Comparison of ENCODE assay signal across 17 cellular contexts in genomic region chr6:111486475-111486874, GRCh38. TPM values are rescaled to one million over a fixed set of nuclear protein-coding genes. Genes with fewer than 3 reads are reported as not detected.
DNase-seq lines count a peak whose midpoint lies in the region; ATAC-seq and TF ChIP-seq lines count a peak whose summit lies in the region.
"Had no signal": no experiment of that assay in that cellular context is flagged by ENCODE, and none has a peak within 500 bp of the region (broad histone marks: within the 10 kb centered on the region; RNA-seq: fewer than 3 reads in every experiment).

No MANE protein-coding gene starts in this region.

- H3F3A ChIP-seq in SK-N-SH (replicated peaks; ENCODE audit: insufficient read depth), result peaks cover 27% of the 10 kb centered on the region

- intact Hi-C loops in ascending aorta (cut with DNase I), result loop anchor here (10.0 kb wide), 1 partner anchor 548 kb away; no protein-coding TSS in a partner anchor

- H3K4me3 ChIP-seq in Karpas-422 (ENCODE audit: low read length), result no peak overlapping the region
- H3K4me3 ChIP-seq in osteoblast (ENCODE audit: insufficient read depth, low read length), result no peak overlapping the region
- no peak overlapping the region for H3K4me3 ChIP-seq in ascending aorta
- no peak overlapping the region for H3K4me3 ChIP-seq in SK-N-SH (ENCODE audit: low read depth in 2 of 2, low read length in 1 of 2)

- POLR2A ChIA-PET in SK-N-SH (lab: Yijun Ruan, JAX), result no interaction called here

- peak overlapping the region; percentile 93 for H3K27ac Mint-ChIP-seq in T-helper 1 cell treated with Interleukin-12 subunit alpha and Interleukin-12 subunit beta and Interleukin-4 antibody, amounts not matched to agents 30 μg/mL and 1 μg/mL, for 36 hours
- H3K27ac Mint-ChIP-seq in central memory CD8-positive, alpha-beta T cell (ENCODE audit: low read depth), result peak overlapping the region; percentile 25

- DNase-seq in T-helper 1 cell, result no peak
- DNase-seq in Karpas-422, result peak; percentile 29
- no peak for DNase-seq in central memory CD8-positive, alpha-beta T cell (ENCODE audit: low spot score in 2 of 2)
- no peak for DNase-seq in osteoblast (ENCODE audit: insufficient read length, low spot score, missing footprints)
- DNase-seq in ascending aorta (ENCODE audit: low spot score in 2 of 2), result no peak
- no peak for DNase-seq in SK-N-SH
- DNase-seq: amygdala, H7, KBM-7, kidney, NCI-H146, posterior cingulate gyrus, SHP77 had no signal

- no peak for TF ChIP-seq RAD21 in SK-N-SH (IDR thresholded peaks at IDR 0.05; ENCODE audit: low read length)

- peaks cover 43% of the 10 kb centered on the region for H3K4me1 Mint-ChIP-seq in T-helper 1 cell treated with Interleukin-12 subunit alpha and Interleukin-12 subunit beta and Interleukin-4 antibody, amounts not matched to agents 30 μg/mL and 1 μg/mL, for 36 hours (ENCODE audit: low read depth)
- H3K4me1 Mint-ChIP-seq in central memory CD8-positive, alpha-beta T cell, result peaks cover 47% of the 10 kb centered on the region

- H2AFZ ChIP-seq in Karpas-422 (ENCODE audit: low read length), result no peak overlapping the region
- H2AFZ ChIP-seq in osteoblast (ENCODE audit: low read length), result no peak overlapping the region
- no peak overlapping the region for H2AFZ ChIP-seq in SK-N-SH (ENCODE audit: low read depth)

- peaks cover 6% of the 10 kb centered on the region for H3K9me3 Mint-ChIP-seq in T-helper 1 cell treated with Interleukin-12 subunit alpha and Interleukin-12 subunit beta and Interleukin-4 antibody, amounts not matched to agents 30 μg/mL and 1 μg/mL, for 36 hours
- no peaks in the 10 kb centered on the region for H3K9me3 Mint-ChIP-seq in central memory CD8-positive, alpha-beta T cell

- H3K9me3 ChIP-seq in Karpas-422 (ENCODE audit: low read length) (no peaks in the 10 kb centered on the region; the same call in 1 of the 2 replicates), osteoblast (ENCODE audit: low read depth, low read length) (no peaks in the 10 kb centered on the region), ascending aorta (no peaks in the 10 kb centered on the region), SK-N-SH (no peaks in the 10 kb centered on the region)

- WGBS in SK-N-SH (ENCODE audit: low lambda C conversion rate), result 93% methylated on average over 2 of the region's 2 CpGs

- no peak for ATAC-seq in central memory CD8-positive, alpha-beta T cell (replicated peaks; ENCODE audit: extremely low read depth, poor library complexity, severe bottlenecking)
- no peak for ATAC-seq in HG03342 (IDR thresholded peaks at IDR 0.05; ENCODE audit: unreplicated experiment)

- H3K36me3 Mint-ChIP-seq in T-helper 1 cell treated with Interleukin-12 subunit alpha and Interleukin-12 subunit beta and Interleukin-4 antibody, amounts not matched to agents 30 μg/mL and 1 μg/mL, for 36 hours (ENCODE audit: low read depth), result peaks cover 10% of the 10 kb centered on the region
- H3K36me3 Mint-ChIP-seq in central memory CD8-positive, alpha-beta T cell (ENCODE audit: insufficient read depth), result peaks cover 22% of the 10 kb centered on the region

- H3K27me3 Mint-ChIP-seq in T-helper 1 cell treated with Interleukin-12 subunit alpha and Interleukin-12 subunit beta and Interleukin-4 antibody, amounts not matched to agents 30 μg/mL and 1 μg/mL, for 36 hours (ENCODE audit: low read depth), result no peaks in the 10 kb centered on the region
- H3K27me3 Mint-ChIP-seq in central memory CD8-positive, alpha-beta T cell, result no peaks in the 10 kb centered on the region

- H3K4me3 Mint-ChIP-seq in T-helper 1 cell treated with Interleukin-12 subunit alpha and Interleukin-12 subunit beta and Interleukin-4 antibody, amounts not matched to agents 30 μg/mL and 1 μg/mL, for 36 hours, result peak overlapping the region; percentile 28
- no peak overlapping the region for H3K4me3 Mint-ChIP-seq in central memory CD8-positive, alpha-beta T cell

- H4K20me1 ChIP-seq in Karpas-422 (ENCODE audit: insufficient read depth, low read depth, low read length) (no peaks in the 10 kb centered on the region), osteoblast (ENCODE audit: insufficient read depth, low read length) (peaks cover 6% of the 10 kb centered on the region), SK-N-SH (ENCODE audit: insufficient read depth) (no peaks in the 10 kb centered on the region; the same call in 1 of the 2 replicates)

- peaks cover 16% of the 10 kb centered on the region for H3K4me1 ChIP-seq in Karpas-422 (ENCODE audit: low read length)
- peaks cover 28% of the 10 kb centered on the region for H3K4me1 ChIP-seq in osteoblast (ENCODE audit: insufficient read depth, low read length)
- H3K4me1 ChIP-seq in ascending aorta, result peaks cover 0 to 21% of the 10 kb centered on the region in 2 donors
- peaks cover 6 to 9% of the 10 kb centered on the region in 2 experiments; a peak in 2 of 4 replicates for H3K4me1 ChIP-seq in SK-N-SH (ENCODE audit: control insufficient read depth in 1 of 2, insufficient read depth in 2 of 2, low read depth in 1 of 2, low read length in 1 of 2)

- CTCF ChIA-PET in SK-N-SH (lab: Yijun Ruan, JAX), result no interaction called here

- H3K27ac ChIP-seq in Karpas-422 (ENCODE audit: low read length) (no peak overlapping the region), osteoblast (ENCODE audit: low read depth, low read length) (peak overlapping the region; percentile 48), ascending aorta (peak overlapping the region in 1 of 2 donors; percentile 31), SK-N-SH (ENCODE audit: low read depth in 2 of 2, low read length in 1 of 2) (no peak overlapping the region)
- H3K27ac ChIP-seq: 22Rv1, epithelial cell of prostate had no signal

- H3K27me3 ChIP-seq in Karpas-422 (ENCODE audit: low read length) (no peaks in the 10 kb centered on the region), osteoblast (ENCODE audit: insufficient read depth, low read length) (no peaks in the 10 kb centered on the region), ascending aorta (no peaks in the 10 kb centered on the region), SK-N-SH (ENCODE audit: insufficient read depth) (no peaks in the 10 kb centered on the region)

- no peak overlapping the region for H3K4me2 ChIP-seq in Karpas-422 (ENCODE audit: low read depth, low read length, poor library complexity, severe bottlenecking)
- H3K4me2 ChIP-seq in osteoblast (ENCODE audit: insufficient read depth, low read length), result no peak overlapping the region
- no peak overlapping the region for H3K4me2 ChIP-seq in SK-N-SH

- no peak for TF ChIP-seq CTCF in osteoblast (IDR thresholded peaks at IDR 0.05; ENCODE audit: extremely low read depth, low read depth, low read length)
- TF ChIP-seq CTCF in ascending aorta (IDR thresholded peaks at IDR 0.05), result no peak
- TF ChIP-seq CTCF in SK-N-SH (IDR thresholded peaks at IDR 0.05), result no peak

- H3K36me3 ChIP-seq in Karpas-422 (ENCODE audit: insufficient read depth, low read length) (0 out of 2 replicates have a peak, but pooled peaks cover 7% of the 10 kb centered on the region), osteoblast (ENCODE audit: insufficient read depth, low read length) (peaks cover 5% of the 10 kb centered on the region), ascending aorta (peaks cover 0 to 4% of the 10 kb centered on the region in 2 donors), SK-N-SH (replicated peaks in 1 of 2; ENCODE audit: control insufficient read depth in 1 of 2, insufficient read depth in 2 of 2, low read length in 1 of 2) (peaks cover 0 to 5% of the 10 kb centered on the region in 2 experiments)

- H3K9me2 ChIP-seq in Karpas-422 (replicated peaks; ENCODE audit: insufficient read depth, low read length) (no peaks in the 10 kb centered on the region), SK-N-SH (no peaks in the 10 kb centered on the region)

- H3K79me2 ChIP-seq in Karpas-422 (ENCODE audit: low read length), result peaks cover 72% of the 10 kb centered on the region
- peaks cover 62% of the 10 kb centered on the region for H3K79me2 ChIP-seq in osteoblast (ENCODE audit: insufficient read depth, low read length)
- H3K79me2 ChIP-seq in SK-N-SH (ENCODE audit: insufficient read depth), result peaks cover 65% of the 10 kb centered on the region

- TF ChIP-seq EP300 in SK-N-SH (IDR thresholded peaks at IDR 0.05; ENCODE audit: borderline replicate concordance in 1 of 2, low read depth in 1 of 2, low read length in 1 of 2), result no peak

- H3K9ac ChIP-seq in Karpas-422 (ENCODE audit: low read length) (no peak overlapping the region), SK-N-SH (no peak overlapping the region)

TF ChIP-seq in SK-N-SH, 30 proteins besides CTCF, POLR2A, EP300 and RAD21 (continues in another document):
- TF ChIP-seq MAX (IDR thresholded peaks at IDR 0.05; ENCODE audit: low read depth) (no peak), JUND (IDR thresholded peaks at IDR 0.05) (no peak), MEF2A (IDR thresholded peaks at IDR 0.05; ENCODE audit: borderline replicate concordance, low read depth) (no peak), TCF12 (IDR thresholded peaks at IDR 0.05) (no peak), USF1 (IDR thresholded peaks at IDR 0.05; ENCODE audit: borderline replicate concordance, low read depth) (no peak), RXRA (IDR thresholded peaks at IDR 0.05; ENCODE audit: borderline replicate concordance, low read depth) (no peak), ELF1 (IDR thresholded peaks at IDR 0.05) (no peak), EZH2phosphoT487 (IDR thresholded peaks at IDR 0.05; ENCODE audit: borderline replicate concordance, low read depth) (no peak)

RNA-seq across cellular contexts. Expression of gene REV3L, which starts 3.5 kb away (rescaled TPM):
- 38.6 and 64.4 TPM in 2 replicates for total RNA-seq in Karpas-422 (2014; rRNA removed; shearing (Covaris generic); ENCODE audit: low replicate concordance)
- total RNA-seq in osteoblast, result 41.3 and 42.0 TPM in 2 replicates
- total RNA-seq in ascending aorta, result 91.5 TPM
- polyA plus RNA-seq in SK-N-SH (2012; rRNA removed), result 7.3 and 8.6 TPM in 2 replicates
- 8.9 and 9.8 TPM in 2 replicates for polyA plus RNA-seq in SK-N-SH (2012; cell fraction: cytosol; rRNA removed)
- 7.5 and 16.7 TPM in 2 replicates for polyA plus RNA-seq in SK-N-SH (2012; cell fraction: nucleus; rRNA removed)
